Comparison of ENCODE assay signal across 11 cellular contexts in genomic region chr9:117046666-117047327, GRCh38.
DNase-seq lines count a peak whose midpoint lies in the region; ATAC-seq, FAIRE-seq and TF ChIP-seq lines count a peak whose summit lies in the region.
"Had no signal": no experiment of that assay in that cellular context is flagged by ENCODE, and none has a peak within 500 bp of the region (broad histone marks: within the 10 kb centered on the region; RNA-seq: fewer than 3 reads in every experiment).

No MANE protein-coding gene starts in this region.

- 39% methylated on average over 2 of the region's 3 CpGs for WGBS in A549 (ENCODE audit: missing lambda C conversion rate)
- 0% methylated on average over 3 of the region's 3 CpGs for WGBS in GM12878 (ENCODE audit: insufficient coverage, insufficient replicate concordance, low lambda C conversion rate, missing lambda C conversion rate)
- WGBS in gastroesophageal sphincter (ENCODE audit: low coverage in 1 of 2), 2 donors: 76% methylated on average over 3 of the region's 3 CpGs; no CpG with 5 or more reads in 1 of the 2 donors

- TF ChIP-seq EP300 in A549 (IDR thresholded peaks at IDR 0.05) (no peak), GM12878 (IDR thresholded peaks at IDR 0.05; ENCODE audit: borderline replicate concordance in 1 of 2, control insufficient read depth in 1 of 2, low read depth in 2 of 2, low read length in 2 of 2) (no peak), gastroesophageal sphincter (IDR thresholded peaks at IDR 0.05) (no peak)

- no TSS peak for BruUV-seq in GM12878 (replicated peaks; lab: Mats Ljungman, UMichigan)

- SMC1A ChIA-PET in GM12878 (lab: Charles Lee; ENCODE audit: uncharacterized antibody, unreplicated experiment): interaction anchor here (0.8 to 1.3 kb wide), 2 partner anchors 62 to 157 kb away, joined by 3 to 4 read pairs; no protein-coding TSS in a partner anchor

- TF ChIP-seq POLR2A in A549 (IDR thresholded peaks at IDR 0.05; ENCODE audit: low read length) (no peak), GM12878 (IDR thresholded peaks at IDR 0.05; ENCODE audit: low read depth, low read length) (no peak), gastroesophageal sphincter (IDR thresholded peaks at IDR 0.05) (no peak)

- POLR2A ChIA-PET in A549 (lab: Yijun Ruan, JAX) (no interaction called here), GM12878 (lab: Charles Lee) (no interaction called here)

- TF ChIP-seq CTCF in A549 (IDR thresholded peaks at IDR 0.05) (no peak), GM12878 (IDR thresholded peaks at IDR 0.05 in 2 of 3, conservative IDR thresholded peaks at IDR 0.05 in 1 of 3; ENCODE audit: control insufficient read depth in 2 of 3, extremely low read depth in 1 of 3, insufficient read depth in 1 of 3, low read depth in 3 of 3, low read length in 3 of 3) (peak in 1 of 3 experiments; percentile 26; a peak in 1 of 6 replicates), gastroesophageal sphincter (IDR thresholded peaks at IDR 0.05) (no peak)

- H3K27ac ChIP-seq in A549 (no peak overlapping the region), GM12878 (ENCODE audit: control insufficient read depth, insufficient read depth) (no peak overlapping the region), gastroesophageal sphincter (no peak overlapping the region)

- H3K27me3 ChIP-seq in GM12878 (replicated peaks in 1 of 2; ENCODE audit: control insufficient read depth in 2 of 2, insufficient read depth in 2 of 2, low read length in 1 of 2): no peaks in the 10 kb centered on the region
- peaks cover 5% of the 10 kb centered on the region for H3K27me3 ChIP-seq in gastroesophageal sphincter

- H3K9me3 ChIP-seq in A549 (no peaks in the 10 kb centered on the region), GM12878 (replicated peaks; ENCODE audit: control insufficient read depth, insufficient read depth, low read length) (no peaks in the 10 kb centered on the region), gastroesophageal sphincter (no peaks in the 10 kb centered on the region)

- no peak overlapping the region for H2AFZ ChIP-seq in GM12878 (ENCODE audit: control insufficient read depth, low read depth, low read length)

- CTCF ChIA-PET in A549 (lab: Yijun Ruan, JAX) (no interaction called here), GM12878 (lab: Yijun Ruan, JAX) (interaction anchor here (1.0 to 1.8 kb wide), 3 partner anchors 11 to 309 kb away, joined by 3 to 5 read pairs (median 3); no protein-coding TSS in a partner anchor)

- no peak overlapping the region for H3K4me3 ChIP-seq in A549
- no peak overlapping the region for H3K4me3 ChIP-seq in GM12878
- no peak overlapping the region for H3K4me3 ChIP-seq in gastroesophageal sphincter

- ATAC-seq in A549 (no peak), GM19025 (IDR thresholded peaks at IDR 0.05; ENCODE audit: low read depth, unreplicated experiment) (peak; percentile 86), HG02885 (IDR thresholded peaks at IDR 0.05; ENCODE audit: poor library complexity, unreplicated experiment) (peak; percentile 57), GM12878 (peak; percentile 93), gastroesophageal sphincter (no peak), HG02678 (IDR thresholded peaks at IDR 0.05; ENCODE audit: unreplicated experiment) (no peak)

- in situ Hi-C loops in GM12878 (cut with MboI): no loop called here

- H3K79me2 ChIP-seq in GM12878 (ENCODE audit: control insufficient read depth, insufficient read depth, low read length): no peaks in the 10 kb centered on the region

- peak; percentile 24 to 36; a peak in 4 of 5 replicates for TF ChIP-seq RAD21 in A549 (conservative IDR thresholded peaks at IDR 0.05 in 1 of 2, IDR thresholded peaks at IDR 0.05 in 1 of 2)
- peak; percentile 31; the same call in 1 of the 2 replicates for TF ChIP-seq RAD21 in GM12878 (IDR thresholded peaks at IDR 0.05; ENCODE audit: insufficient read depth, low read depth, low read length)

- intact Hi-C loops in GM12878 (cut with micrococcal nuclease; ENCODE audit: unreplicated experiment): loop anchor here (10.0 kb wide), 1 partner anchor 312 kb away; no protein-coding TSS in a partner anchor

- RAD21 ChIA-PET in GM12878 (lab: Charles Lee; ENCODE audit: unreplicated experiment): no interaction called here

- DNase-seq in A549 (ENCODE audit: low read depth in 1 of 2, low spot score in 1 of 2): no peak
- DNase-seq in GM12878 (ENCODE audit: low read depth, low spot score): peak; percentile 12
- no peak for DNase-seq in NCI-H446 (lab: John Stamatoyannopoulos, UW)
- no peak for DNase-seq in NOMO-1 (lab: John Stamatoyannopoulos, UW; ENCODE audit: unreplicated experiment in 2 of 2)
- DNase-seq: activated CD8-positive, alpha-beta memory T cell treated with anti-CD3 and anti-CD28 coated beads, Interleukin-2, amount 50 U/mL, for 4 hours; NCI-H1930; stimulated activated naive CD4-positive, alpha-beta T cell treated with Interleukin-2 at 50 U/mL for 16 hours had no signal

- H3K4me2 ChIP-seq in A549 (no peak overlapping the region), GM12878 (ENCODE audit: control insufficient read depth, insufficient read depth) (no peak overlapping the region)

- H4K20me1 ChIP-seq in GM12878 (ENCODE audit: control insufficient read depth, insufficient read depth): no peaks in the 10 kb centered on the region

- FAIRE-seq in A549 (lab: Jason Lieb, UNC) (no peak), GM12878 (lab: Jason Lieb, UNC) (no peak)

- H3K36me3 ChIP-seq in GM12878 (ENCODE audit: control insufficient read depth in 2 of 2, insufficient read depth in 2 of 2, low read length in 1 of 2) (no peaks in the 10 kb centered on the region), gastroesophageal sphincter (no peaks in the 10 kb centered on the region)

- H3K9ac ChIP-seq in GM12878 (ENCODE audit: control insufficient read depth, insufficient read depth, low read length): no peak overlapping the region

- H3K4me1 ChIP-seq in A549 (no peaks in the 10 kb centered on the region), GM12878 (ENCODE audit: control insufficient read depth, insufficient read depth, low read length) (no peaks in the 10 kb centered on the region), gastroesophageal sphincter (no peaks in the 10 kb centered on the region)

TF ChIP-seq in A549, 52 proteins besides CTCF, POLR2A, EP300 and RAD21:
- TF ChIP-seq HOXB5 (CRISPR knock-in tag; IDR thresholded peaks at IDR 0.05) (no peak), CBX8 (IDR thresholded peaks at IDR 0.05) (no peak), CEBPB (IDR thresholded peaks at IDR 0.05) (no peak), TP53 (CRISPR knock-in tag; IDR thresholded peaks at IDR 0.05) (no peak), HDAC2 (IDR thresholded peaks at IDR 0.05) (no peak), FOSL2 (IDR thresholded peaks at IDR 0.05) (no peak), FOSL2 (CRISPR knock-in tag; IDR thresholded peaks at IDR 0.05) (no peak)

TF ChIP-seq in GM12878, 131 proteins besides CTCF, POLR2A, EP300 and RAD21 (continues in another document):
- TF ChIP-seq NFIC (IDR thresholded peaks at IDR 0.05; ENCODE audit: low read depth, low read length) (peak; percentile 71; the same call in 1 of the 2 replicates), MEF2B (IDR thresholded peaks at IDR 0.05; ENCODE audit: partially characterized antibody, poor library complexity, severe bottlenecking) (peak; percentile 43), ZNF207 (IDR thresholded peaks at IDR 0.05; ENCODE audit: borderline replicate concordance) (no peak), NR2F1 (conservative IDR thresholded peaks at IDR 0.05) (no peak), RUNX3 (IDR thresholded peaks at IDR 0.05; ENCODE audit: low read length) (peak; percentile 74; the same call in 1 of the 2 replicates), TBL1XR1 (IDR thresholded peaks at IDR 0.05; ENCODE audit: low read depth, low read length) (no peak), RB1 (IDR thresholded peaks at IDR 0.05; ENCODE audit: borderline replicate concordance) (no peak), MYC (IDR thresholded peaks at IDR 0.05; ENCODE audit: insufficient read depth, insufficient read length, insufficient replicate concordance, low read length, severe bottlenecking) (no peak), BCL11A (IDR thresholded peaks at IDR 0.05; ENCODE audit: low read depth, low read length) (no peak), SKIL (IDR thresholded peaks at IDR 0.05; ENCODE audit: low read depth, poor library complexity, severe bottlenecking) (no peak), DPF2 (IDR thresholded peaks at IDR 0.05) (no peak), ZSCAN29 (IDR thresholded peaks at IDR 0.05) (no peak)
- TF ChIP-seq, protein P1, sequence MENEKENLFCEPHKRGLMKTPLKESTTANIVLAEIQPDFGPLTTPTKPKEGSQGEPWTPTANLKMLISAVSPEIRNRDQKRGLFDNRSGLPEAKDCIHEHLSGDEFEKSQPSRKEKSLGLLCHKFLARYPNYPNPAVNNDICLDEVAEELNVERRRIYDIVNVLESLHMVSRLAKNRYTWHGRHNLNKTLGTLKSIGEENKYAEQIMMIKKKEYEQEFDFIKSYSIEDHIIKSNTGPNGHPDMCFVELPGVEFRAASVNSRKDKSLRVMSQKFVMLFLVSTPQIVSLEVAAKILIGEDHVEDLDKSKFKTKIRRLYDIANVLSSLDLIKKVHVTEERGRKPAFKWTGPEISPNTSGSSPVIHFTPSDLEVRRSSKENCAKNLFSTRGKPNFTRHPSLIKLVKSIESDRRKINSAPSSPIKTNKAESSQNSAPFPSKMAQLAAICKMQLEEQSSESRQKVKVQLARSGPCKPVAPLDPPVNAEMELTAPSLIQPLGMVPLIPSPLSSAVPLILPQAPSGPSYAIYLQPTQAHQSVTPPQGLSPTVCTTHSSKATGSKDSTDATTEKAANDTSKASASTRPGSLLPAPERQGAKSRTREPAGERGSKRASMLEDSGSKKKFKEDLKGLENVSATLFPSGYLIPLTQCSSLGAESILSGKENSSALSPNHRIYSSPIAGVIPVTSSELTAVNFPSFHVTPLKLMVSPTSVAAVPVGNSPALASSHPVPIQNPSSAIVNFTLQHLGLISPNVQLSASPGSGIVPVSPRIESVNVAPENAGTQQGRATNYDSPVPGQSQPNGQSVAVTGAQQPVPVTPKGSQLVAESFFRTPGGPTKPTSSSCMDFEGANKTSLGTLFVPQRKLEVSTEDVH (IDR thresholded peaks at IDR 0.05; ENCODE audit: low read depth, partially characterized antibody): no peak

Comparison
In these comparisons a context has a peak if more than half of its experiments do, and no peak if none do; other contexts are left out.
1. ATAC-seq: peak in GM19025 (single experiment), HG02885 (single experiment) and GM12878 (single experiment); none in A549 (0 of 2), gastroesophageal sphincter (single experiment) and HG02678 (single experiment).
2. Of the 24 proteins assayed by ChIP-seq in both GM12878 and A549: peak only in GM12878: JUNB; only in A549: none; in both: RAD21; in neither: 21; mixed calls (peak in some experiments, not most) for 1.